ENCODE assay signal across 21 cellular contexts in genomic region chr3:67564008-67564407, GRCh38.
"Had no signal": no experiment of that assay in that cellular context is flagged by ENCODE, and none has a peak within 500 bp of the region (broad histone marks: within the 10 kb centered on the region; RNA-seq: fewer than 3 reads in every experiment).

No MANE protein-coding gene starts in this region.

- H3K9me3 Mint-ChIP-seq: dendritic cell treated with granulocyte-macrophage colony-stimulating factor and Interleukin-4, amounts not matched to agents 40 ng/mL and 50 ng/mL, for 4 days; nephron had no signal

- H3K27ac Mint-ChIP-seq: dendritic cell treated with granulocyte-macrophage colony-stimulating factor and Interleukin-4, amounts not matched to agents 40 ng/mL and 50 ng/mL, for 4 days; nephron; progenitor cell of endocrine pancreas; type B pancreatic cell had no signal

- H3K36me3 ChIP-seq: esophagus squamous epithelium, left lung, lower lobe of right lung, pancreas, thyroid gland had no signal

- H3K27me3 ChIP-seq: esophagus squamous epithelium, heart right ventricle, left lung, pancreas, thyroid gland had no signal

- H3K4me3 Mint-ChIP-seq: dendritic cell treated with granulocyte-macrophage colony-stimulating factor and Interleukin-4, amounts not matched to agents 40 ng/mL and 50 ng/mL, for 4 days; naive B cell; nephron; type B pancreatic cell had no signal

- ATAC-seq: heart right ventricle, left lung, lower lobe of right lung, pancreas, right cardiac atrium had no signal

- H3K27me3 Mint-ChIP-seq: dendritic cell treated with granulocyte-macrophage colony-stimulating factor and Interleukin-4, amounts not matched to agents 40 ng/mL and 50 ng/mL, for 4 days; naive B cell; progenitor cell of endocrine pancreas; type B pancreatic cell had no signal

- H3K4me1 Mint-ChIP-seq: nephron had no signal

- H3K27ac ChIP-seq: esophagus squamous epithelium, heart right ventricle, left lung, lower lobe of right lung, pancreas, thyroid gland had no signal

- H3K4me3 ChIP-seq: esophagus squamous epithelium, heart right ventricle, left lung, lower lobe of right lung, pancreas, smooth muscle cell, thyroid gland had no signal

- DNase-seq: effector CD8-positive, alpha-beta T cell; esophagus squamous epithelium; foreskin melanocyte; heart right ventricle; hypothalamus; islet precursor cell; left lung; lower lobe of right lung; mesendoderm; naive B cell; occipital lobe; pancreas; right cardiac atrium; stimulated activated CD4-positive, alpha-beta T cell treated with anti-CD3 and anti-CD28 coated beads, Interleukin-2, amount 100 ng/mL, for 48 hours; stimulated activated naive CD4-positive, alpha-beta T cell treated with Interleukin-2 at 50 U/mL for 16 hours; thyroid gland had no signal
